ENCODE assay signal across 8 cellular contexts in the genomic region with DNA sequence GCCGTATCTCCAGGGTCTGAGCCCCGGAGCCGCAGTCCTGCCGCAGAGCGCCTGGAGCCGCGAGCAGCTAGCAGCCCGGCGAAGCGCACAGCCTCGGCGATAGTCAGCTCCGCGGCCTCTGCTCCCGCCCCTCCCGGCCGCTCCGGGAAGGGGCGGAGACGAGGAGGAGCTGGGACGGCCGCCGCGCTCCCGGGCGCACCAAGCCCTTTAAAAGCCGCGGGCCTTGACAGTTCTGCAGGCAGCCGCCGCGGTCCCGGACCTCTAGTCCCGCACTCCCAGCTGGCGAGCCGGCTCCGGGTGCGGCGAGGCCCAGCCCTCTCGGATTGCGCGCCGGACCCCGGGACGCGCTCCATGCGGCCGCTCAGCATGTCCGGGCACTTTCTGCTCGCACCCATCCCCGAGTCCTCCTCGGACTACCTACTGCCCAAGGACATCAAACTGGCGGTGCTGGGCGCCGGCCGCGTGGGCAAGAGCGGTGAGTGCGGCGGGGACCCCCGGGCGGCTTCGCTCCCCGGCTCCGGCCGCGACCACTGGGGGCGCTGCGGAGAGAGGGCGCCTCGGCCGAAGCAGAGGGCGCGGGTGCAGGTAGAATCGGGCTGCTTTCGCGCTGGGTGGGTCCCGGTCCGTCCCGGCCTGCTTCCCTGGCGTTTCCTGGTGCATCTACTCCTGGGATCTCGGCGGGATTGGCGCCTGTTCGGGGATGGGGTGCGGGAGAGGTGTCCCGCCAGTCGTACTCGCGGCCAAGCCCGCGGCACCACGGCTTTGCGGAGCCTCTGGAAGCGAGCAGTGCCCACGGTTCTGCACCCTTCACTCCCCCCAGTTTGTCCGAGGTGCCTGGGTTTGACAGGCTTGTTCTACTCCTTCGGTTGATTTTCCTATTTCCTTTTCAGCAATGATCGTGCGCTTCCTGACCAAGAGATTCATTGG. TPM values are rescaled to one million over a fixed set of nuclear protein-coding genes. Genes with fewer than 3 reads are reported as not detected.
DNase-seq lines count a peak whose midpoint lies in the region; ATAC-seq, FAIRE-seq and TF ChIP-seq lines count a peak whose summit lies in the region.

A gene with protein sequence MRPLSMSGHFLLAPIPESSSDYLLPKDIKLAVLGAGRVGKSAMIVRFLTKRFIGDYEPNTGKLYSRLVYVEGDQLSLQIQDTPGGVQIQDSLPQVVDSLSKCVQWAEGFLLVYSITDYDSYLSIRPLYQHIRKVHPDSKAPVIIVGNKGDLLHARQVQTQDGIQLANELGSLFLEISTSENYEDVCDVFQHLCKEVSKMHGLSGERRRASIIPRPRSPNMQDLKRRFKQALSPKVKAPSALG (plus strand): TSS at position 237 of the 927 bp plus-strand sequence. CDS start 115 bp downstream, at position 352.

- H2BK5ac ChIP-seq in H1 (ENCODE audit: low read depth, low read length) (peak within 1 kb of the TSS; percentile 73; the same call in 1 of the 2 replicates), mesendoderm (ENCODE audit: low read length) (no peak within 1 kb of the TSS)

- 3% methylated on average over 84 of the region's 99 CpGs; no CpG with 5 or more reads in 1 of the 2 experiments for WGBS in H1 (ENCODE audit: extremely low coverage in 1 of 2, insufficient coverage in 1 of 2, insufficient read length in 1 of 2, insufficient replicate concordance in 2 of 2, low coverage in 1 of 2, low lambda C conversion rate in 2 of 2, missing lambda C conversion rate in 1 of 2), 2 experiments
- no CpG with 5 or more reads among the region's 99 CpGs for WGBS in mesendoderm (ENCODE audit: extremely low coverage, insufficient coverage, low lambda C conversion rate)

- H3K4ac ChIP-seq in H1 (replicated peaks; ENCODE audit: insufficient read length, low read depth, low read length) (no peak within 1 kb of the TSS), mesendoderm (ENCODE audit: low read depth, low read length) (no peak within 1 kb of the TSS)

- H4K8ac ChIP-seq in H1 (ENCODE audit: extremely low read depth, insufficient read depth, low read length) (peak within 1 kb of the TSS; percentile 75; the same call in 1 of the 2 replicates), mesendoderm (ENCODE audit: low read depth, low read length) (no peak within 1 kb of the TSS)

- in situ Hi-C loops in GM18951 (cut with MboI; ENCODE audit: low sequenced_read_pairs, unreplicated experiment): loop anchor here (10.0 kb wide), 1 partner anchor 286 kb away; no protein-coding TSS in a partner anchor

- no peak within 1 kb of the TSS for H3K27ac Mint-ChIP-seq in activated CD8-positive, alpha-beta memory T cell treated with anti-CD3 and anti-CD28 coated beads, Interleukin-2, amount 10 ng/mL, durations not matched to agents 7 days and 5 days

- TF ChIP-seq CTCF in BE2C (IDR thresholded peaks at IDR 0.05; ENCODE audit: low read depth, low read length) (peak; percentile 68), H1 (IDR thresholded peaks at IDR 0.05; ENCODE audit: control extremely low read depth in 1 of 3, insufficient read depth in 1 of 3, low read depth in 1 of 3, low read length in 3 of 3) (peak; percentile 68 to 74 (median 71))

- H3K9me3 ChIP-seq in BE2C: no peaks in the 10 kb centered on the region
- H3K9me3 ChIP-seq in H1 (ENCODE audit: insufficient read depth in 2 of 2, low read depth in 1 of 2, low read length in 1 of 2): no peaks in the 10 kb centered on the region

- H3K18ac ChIP-seq in H1 (ENCODE audit: extremely low read depth, low read length) (peak within 1 kb of the TSS; percentile 88), mesendoderm (ENCODE audit: low read length) (no peak within 1 kb of the TSS)

- peak within 1 kb of the TSS; percentile 35 to 59 (median 45); a peak in 6 of 7 replicates for H3K9ac ChIP-seq in H1 (replicated peaks in 1 of 4; ENCODE audit: extremely low read depth in 1 of 4, low read depth in 3 of 4, low read length in 3 of 4)
- peak within 1 kb of the TSS; percentile 81 for H3K9ac ChIP-seq in mesendoderm (ENCODE audit: low read length)

- peaks cover 11% of the 10 kb centered on the region for H3K23me2 ChIP-seq in H1 (ENCODE audit: low read depth, low read length)

- no peak within 1 kb of the TSS for H2BK12ac ChIP-seq in H1 (ENCODE audit: low read depth, low read length)

- H3K27me3 ChIP-seq in BE2C: no peaks in the 10 kb centered on the region
- H3K27me3 ChIP-seq in H1 (replicated peaks in 1 of 4; ENCODE audit: control insufficient read depth in 3 of 4, extremely low read depth in 1 of 4, insufficient read depth in 3 of 4, low read length in 3 of 4): peaks cover 0 to 15% (median 12%) of the 10 kb centered on the region in 4 experiments; a peak in 6 of 7 replicates
- H3K27me3 ChIP-seq in mesendoderm (ENCODE audit: insufficient read depth, low read length, poor library complexity): no peaks in the 10 kb centered on the region

- H3K9me3 Mint-ChIP-seq in activated CD8-positive, alpha-beta memory T cell treated with anti-CD3 and anti-CD28 coated beads, Interleukin-2, amount 10 ng/mL, durations not matched to agents 7 days and 5 days (ENCODE audit: low read depth): no peaks in the 10 kb centered on the region

- peaks cover 2% of the 10 kb centered on the region for H3K36me3 Mint-ChIP-seq in activated CD8-positive, alpha-beta memory T cell treated with anti-CD3 and anti-CD28 coated beads, Interleukin-2, amount 10 ng/mL, durations not matched to agents 7 days and 5 days

- H3K4me2 ChIP-seq in H1 (ENCODE audit: insufficient read depth in 1 of 2, low read depth in 2 of 2, low read length in 2 of 2) (peak within 1 kb of the TSS; percentile 66 to 93), mesendoderm (ENCODE audit: low read length) (peak within 1 kb of the TSS; percentile 93)

- no peaks in the 10 kb centered on the region for H4K20me1 ChIP-seq in H1 (replicated peaks in 1 of 2; ENCODE audit: control insufficient read depth in 1 of 2, insufficient read depth in 2 of 2, low read length in 2 of 2)

- H3K4me3 ChIP-seq in BE2C (ENCODE audit: low read depth, low read length): peak within 1 kb of the TSS; percentile 78
- peak within 1 kb of the TSS; percentile 57 to 78 (median 69) for H3K4me3 ChIP-seq in H1 (ENCODE audit: extremely low read depth in 1 of 4, insufficient read depth in 2 of 4, low read depth in 3 of 4, low read length in 4 of 4)
- H3K4me3 ChIP-seq in mesendoderm (ENCODE audit: low read length): peak within 1 kb of the TSS; percentile 43

- H4K91ac ChIP-seq in H1 (replicated peaks; ENCODE audit: insufficient read length, low read length): peak within 1 kb of the TSS; percentile 20

- peak within 1 kb of the TSS; percentile 74 for H4K5ac ChIP-seq in H1 (ENCODE audit: insufficient read length, low read depth, low read length)
- H4K5ac ChIP-seq in mesendoderm (ENCODE audit: low read length): no peak within 1 kb of the TSS

- H2AFZ ChIP-seq in H1 (ENCODE audit: low read length): peak within 1 kb of the TSS; percentile 88

- DNase-seq in BE2C: peak; percentile 86
- peak; percentile 79 for DNase-seq in NCI-H748 treated with DMSO at 0.1 percent for 48 hours (lab: John Stamatoyannopoulos, UW)
- DNase-seq in activated CD8-positive, alpha-beta memory T cell treated with anti-CD3 and anti-CD28 coated beads, Interleukin-2, amount 10 ng/mL, durations not matched to agents 7 days and 5 days: peak; percentile 73
- peak; percentile 74 to 92 for DNase-seq in H1 (ENCODE audit: low read depth in 1 of 2, low spot score in 2 of 2)
- peak; percentile 89 for DNase-seq in mesendoderm
- DNase-seq in stimulated activated CD8-positive, alpha-beta memory T cell treated with anti-CD3 and anti-CD28 coated beads, Interleukin-15, amount 100 ng/mL, for 1 hour (ENCODE audit: low read depth): peak; percentile 46

- H3K14ac ChIP-seq in H1 (ENCODE audit: insufficient read length): no peak within 1 kb of the TSS

- H3K27ac ChIP-seq in H1 (ENCODE audit: low read depth, low read length): no peak within 1 kb of the TSS
- H3K27ac ChIP-seq in mesendoderm (ENCODE audit: low read depth, low read length): no peak within 1 kb of the TSS

- CTCF ChIA-PET in activated CD8-positive, alpha-beta memory T cell treated with anti-CD3 and anti-CD28 coated beads, Interleukin-2, amount 10 ng/mL, durations not matched to agents 7 days and 5 days (lab: Charles Lee): interaction anchor here (0.6 to 1.8 kb wide), 22 partner anchors 9 to 324 kb away, joined by 3 to 13 read pairs (median 4); no protein-coding TSS in a partner anchor
- CTCF ChIA-PET in H1 (lab: Charles Lee; ENCODE audit: partially characterized antibody): interaction anchor here (0.5 to 2.2 kb wide), 25 partner anchors 8 to 327 kb away, joined by 3 to 12 read pairs (median 3); no protein-coding TSS in a partner anchor

- peak; percentile 45 for TF ChIP-seq POLR2A in GM18951 (IDR thresholded peaks at IDR 0.05; ENCODE audit: extremely low read depth, insufficient read depth, insufficient read length)
- peak; percentile 65 to 87 for TF ChIP-seq POLR2A in H1 (IDR thresholded peaks at IDR 0.05; ENCODE audit: control extremely low read depth in 1 of 2, low read depth in 2 of 2, low read length in 2 of 2)

- H3K36me3 ChIP-seq in BE2C (no peaks in the 10 kb centered on the region), H1 (ENCODE audit: control insufficient read depth in 2 of 4, insufficient read depth in 4 of 4, low read length in 3 of 4) (no peaks in the 10 kb centered on the region), mesendoderm (ENCODE audit: control insufficient read depth, insufficient read depth, low read length) (no peaks in the 10 kb centered on the region)

- peak within 1 kb of the TSS; percentile 80 for H3K4me3 Mint-ChIP-seq in activated CD8-positive, alpha-beta memory T cell treated with anti-CD3 and anti-CD28 coated beads, Interleukin-2, amount 10 ng/mL, durations not matched to agents 7 days and 5 days

- no peaks in the 10 kb centered on the region for H3K79me2 ChIP-seq in H1 (ENCODE audit: control insufficient read depth in 1 of 2, insufficient read depth in 2 of 2, low read length in 2 of 2)
- H3K79me2 ChIP-seq in mesendoderm (ENCODE audit: control insufficient read depth, insufficient read depth, low read length): no peaks in the 10 kb centered on the region

- H3K56ac ChIP-seq in H1 (replicated peaks; ENCODE audit: insufficient read length, low read depth, low read length) (no peak within 1 kb of the TSS), mesendoderm (ENCODE audit: low read length) (peak within 1 kb of the TSS; percentile 95)

- ATAC-seq in HG03159 (IDR thresholded peaks at IDR 0.05; ENCODE audit: unreplicated experiment): peak; percentile 88
- ATAC-seq in activated CD8-positive, alpha-beta memory T cell treated with anti-CD3 and anti-CD28 coated beads, Interleukin-2, amount 10 ng/mL, durations not matched to agents 7 days and 5 days: peak; percentile 94

- H2BK15ac ChIP-seq in H1 (ENCODE audit: low read length) (no peak within 1 kb of the TSS), mesendoderm (replicated peaks; ENCODE audit: low read depth) (no peak within 1 kb of the TSS)

- H3K27me3 Mint-ChIP-seq in activated CD8-positive, alpha-beta memory T cell treated with anti-CD3 and anti-CD28 coated beads, Interleukin-2, amount 10 ng/mL, durations not matched to agents 7 days and 5 days: peaks cover 39% of the 10 kb centered on the region

- H3K23ac ChIP-seq in H1 (ENCODE audit: insufficient read length) (no peak within 1 kb of the TSS), mesendoderm (ENCODE audit: low read length) (no peak within 1 kb of the TSS)

- no peak for FAIRE-seq in H1 (lab: Jason Lieb, UNC)

- H2AK5ac ChIP-seq in H1 (ENCODE audit: low read depth, low read length) (no peak within 1 kb of the TSS), mesendoderm (ENCODE audit: low read length) (no peak within 1 kb of the TSS)

- no peaks in the 10 kb centered on the region; the same call in 1 of the 2 replicates for H3K79me1 ChIP-seq in H1 (ENCODE audit: low read depth, low read length)
- no peaks in the 10 kb centered on the region for H3K79me1 ChIP-seq in mesendoderm (ENCODE audit: low read length)

- peak in 1 of 2 experiments; percentile 57; a peak in 3 of 4 replicates for TF ChIP-seq RAD21 in H1 (IDR thresholded peaks at IDR 0.05 in 1 of 2, conservative IDR thresholded peaks at IDR 0.05 in 1 of 2; ENCODE audit: low read depth in 2 of 2, low read length in 2 of 2)

- H3K4me1 ChIP-seq in BE2C (no peaks in the 10 kb centered on the region), H1 (replicated peaks in 1 of 4; ENCODE audit: control insufficient read depth in 3 of 4, insufficient read depth in 4 of 4, low read length in 3 of 4) (peaks cover 0 to 3% (median 0%) of the 10 kb centered on the region in 4 experiments; a peak in 1 of 7 replicates), mesendoderm (ENCODE audit: control insufficient read depth, low read depth, low read length) (no peaks in the 10 kb centered on the region)

- no peak within 1 kb of the TSS for H2BK20ac ChIP-seq in H1 (ENCODE audit: low read length)

- POLR2A ChIA-PET in H1 (lab: Charles Lee; ENCODE audit: partially characterized antibody): interaction anchor here (0.7 to 15.4 kb wide), 10 partner anchors 9 to 566 kb away, joined by 3 to 197 read pairs (median 3); a partner anchor contains a TSS

- H3K4me1 Mint-ChIP-seq in activated CD8-positive, alpha-beta memory T cell treated with anti-CD3 and anti-CD28 coated beads, Interleukin-2, amount 10 ng/mL, durations not matched to agents 7 days and 5 days: peaks cover 6% of the 10 kb centered on the region

- no peak for TF ChIP-seq EP300 in H1 (IDR thresholded peaks at IDR 0.05; ENCODE audit: borderline replicate concordance in 1 of 2, low read depth in 2 of 2, low read length in 2 of 2)

- H2BK120ac ChIP-seq in H1 (replicated peaks; ENCODE audit: low read depth, low read length) (peak within 1 kb of the TSS; percentile 80), mesendoderm (ENCODE audit: low read depth, low read length) (no peak within 1 kb of the TSS)

RNA-seq across cellular contexts. Expression of the gene that starts here (rescaled TPM):
- polyA plus RNA-seq in BE2C (2012; ENCODE audit: insufficient read depth, insufficient read length, low read depth): 4.1 TPM
- under 1 TPM; 0.70 to 0.91 TPM for total RNA-seq in activated CD8-positive, alpha-beta memory T cell treated with anti-CD3 and anti-CD28 coated beads, Interleukin-2, amount 10 ng/mL, durations not matched to agents 7 days and 5 days
- 6.8 and 7.9 TPM in 2 replicates for total RNA-seq in H1 (2021; fragmentation: NEBNext Ultra II Directional; extraction: Animal tissue kit (Norgen Biotek cat#: 25700))
- polyA plus RNA-seq in H1 (2011; rRNA removed): 2.9 and 3.8 TPM in 2 replicates
- polyA plus RNA-seq in H1 (2011; cell fraction: cytosol; rRNA removed): 3.4 TPM
- polyA plus RNA-seq in H1 (2011; cell fraction: nucleus; rRNA removed): 5.9 TPM
- 2.7 to 5.7 TPM (median 3.8 TPM) in 4 replicates for polyA plus RNA-seq in H1 (2012, experiment 1 of 2)
- 4.8 TPM for polyA plus RNA-seq in H1 (2012, experiment 2 of 2)
- polyA plus RNA-seq in H1 (2013, experiment 1 of 2): 2.7 TPM
- 3.0 TPM for polyA plus RNA-seq in H1 (2013, experiment 2 of 2)
- 8.9 and 9.3 TPM in 2 replicates for polyA minus RNA-seq in H1 (2011; rRNA and poly(A)+ RNA removed)
- polyA minus RNA-seq in H1 (2011; cell fraction: cytosol; rRNA and poly(A)+ RNA removed): 3.4 TPM
- polyA minus RNA-seq in H1 (2011; cell fraction: nucleus; rRNA and poly(A)+ RNA removed): 3.1 TPM
- polyA plus RNA-seq in mesendoderm (2013, experiment 1 of 2): 1.4 TPM
- 1.2 TPM for polyA plus RNA-seq in mesendoderm (2013, experiment 2 of 2)

Comparison
In these comparisons a context has a peak if more than half of its experiments do, and no peak if none do; other contexts are left out.
1. Peak in DNase-seq and ATAC-seq in activated CD8-positive, alpha-beta memory T cell treated with anti-CD3 and anti-CD28 coated beads, Interleukin-2, amount 10 ng/mL, durations not matched to agents 7 days and 5 days; RNA of the gene not detected or under 1 TPM.